In genomic region chr5:158175664-158176507, GRCh38 we compare ENCODE assay signal across 8 cellular contexts.
DNase-seq lines count a peak whose midpoint lies in the region; ATAC-seq, FAIRE-seq and TF ChIP-seq lines count a peak whose summit lies in the region.

No MANE protein-coding gene starts in this region.

- in situ Hi-C loops in transverse colon (cut with MboI; ENCODE audit: low pct_ligation_motif_present in 1 of 4, low pct_unique_long_range_greater_than_20kb in 1 of 4, low sequenced_read_pairs in 3 of 4), result loop anchor here in 1 of 4 donors (10.0 kb wide), 1 partner anchor 929 kb away; no protein-coding TSS in a partner anchor

- no peak overlapping the region for H3K4me3 Mint-ChIP-seq in astrocyte (ENCODE audit: unreplicated experiment)

- no peak overlapping the region for H2AFZ ChIP-seq in SK-N-SH (ENCODE audit: low read depth)
- H2AFZ ChIP-seq in astrocyte (ENCODE audit: low read depth, low read length), result no peak overlapping the region

- H3K9me2 ChIP-seq in SK-N-SH, result no peaks in the 10 kb centered on the region

- WGBS in SK-N-SH (ENCODE audit: low lambda C conversion rate), result 58% methylated on average over 4 of the region's 6 CpGs
- 24 to 30% methylated on average over 2 to 6 of the region's 6 CpGs for WGBS in transverse colon (ENCODE audit: low coverage in 1 of 2), 2 donors

- DNase-seq in SK-N-SH, result peak; percentile 49
- no peak for DNase-seq in astrocyte (ENCODE audit: low read depth)
- DNase-seq in lower lobe of right lung, result peak; percentile 48
- peak; percentile 77 for DNase-seq in transverse colon
- no peak for DNase-seq in Kasumi-1 (lab: John Stamatoyannopoulos, UW)
- no peak for DNase-seq in NOMO-1 treated with dmso at 0.1 percent for 144 hours (lab: John Stamatoyannopoulos, UW; ENCODE audit: unreplicated experiment)

- peaks cover 10% of the 10 kb centered on the region for H3K27me3 Mint-ChIP-seq in astrocyte (ENCODE audit: low read depth, unreplicated experiment)

- peaks cover 15% of the 10 kb centered on the region for H3K4me1 Mint-ChIP-seq in astrocyte (ENCODE audit: low read depth, unreplicated experiment)

- H3K4me1 ChIP-seq in SK-N-SH (ENCODE audit: control insufficient read depth in 1 of 2, insufficient read depth in 2 of 2, low read depth in 1 of 2, low read length in 1 of 2) (peaks cover 0 to 2% of the 10 kb centered on the region in 2 experiments; a peak in 1 of 4 replicates), astrocyte (ENCODE audit: insufficient read depth, low read length) (peaks cover 7% of the 10 kb centered on the region), lower lobe of right lung (peaks cover 15% of the 10 kb centered on the region), transverse colon (peaks cover 8 to 23% (median 15%) of the 10 kb centered on the region in 4 donors)

- H3K79me2 ChIP-seq in SK-N-SH (ENCODE audit: insufficient read depth) (no peaks in the 10 kb centered on the region), astrocyte (ENCODE audit: insufficient read depth, low read length) (no peaks in the 10 kb centered on the region)

- H3K27me3 ChIP-seq in SK-N-SH (ENCODE audit: insufficient read depth), result no peaks in the 10 kb centered on the region
- H3K27me3 ChIP-seq in astrocyte (ENCODE audit: insufficient read depth, low read length), result peaks cover 4% of the 10 kb centered on the region
- H3K27me3 ChIP-seq in lower lobe of right lung (ENCODE audit: low read depth), result no peaks in the 10 kb centered on the region
- no peaks in the 10 kb centered on the region for H3K27me3 ChIP-seq in transverse colon

- no peaks in the 10 kb centered on the region for H4K20me1 ChIP-seq in SK-N-SH (ENCODE audit: insufficient read depth)
- H4K20me1 ChIP-seq in astrocyte (ENCODE audit: insufficient read depth, low read length), result no peaks in the 10 kb centered on the region

- H3K27ac Mint-ChIP-seq in astrocyte (ENCODE audit: unreplicated experiment), result no peak overlapping the region

- CTCF ChIA-PET in SK-N-SH (lab: Yijun Ruan, JAX), result interaction anchor here (0.9 to 4.8 kb wide), 26 partner anchors 9 to 981 kb away, joined by 3 to 67 read pairs (median 5); no protein-coding TSS in a partner anchor

- no peaks in the 10 kb centered on the region for H3K9me3 Mint-ChIP-seq in astrocyte (ENCODE audit: unreplicated experiment)

- no peak for TF ChIP-seq RAD21 in SK-N-SH (IDR thresholded peaks at IDR 0.05; ENCODE audit: low read length)

- POLR2A ChIA-PET in SK-N-SH (lab: Yijun Ruan, JAX), result interaction anchor here (0.6 kb wide), 1 partner anchor 272 kb away, joined by 3 read pairs; no protein-coding TSS in a partner anchor

- H3K36me3 ChIP-seq in SK-N-SH (replicated peaks in 1 of 2; ENCODE audit: control insufficient read depth in 1 of 2, insufficient read depth in 2 of 2, low read length in 1 of 2) (no peaks in the 10 kb centered on the region), astrocyte (ENCODE audit: insufficient read depth, low read length) (no peaks in the 10 kb centered on the region), lower lobe of right lung (no peaks in the 10 kb centered on the region), transverse colon (no peaks in the 10 kb centered on the region)

- no peak for FAIRE-seq in astrocyte (lab: Jason Lieb, UNC)

- no peak overlapping the region for H3K4me2 ChIP-seq in SK-N-SH
- H3K4me2 ChIP-seq in astrocyte (ENCODE audit: low read length), result peak overlapping the region; percentile 17

- H3K4me3 ChIP-seq in SK-N-SH (ENCODE audit: low read depth in 2 of 2, low read length in 1 of 2) (no peak overlapping the region), astrocyte (ENCODE audit: insufficient read depth, low read depth, low read length) (no peak overlapping the region), lower lobe of right lung (no peak overlapping the region), transverse colon (no peak overlapping the region)

- TF ChIP-seq CTCF in SK-N-SH (IDR thresholded peaks at IDR 0.05) (no peak), astrocyte (IDR thresholded peaks at IDR 0.05; ENCODE audit: insufficient read depth, low read depth, low read length) (no peak), lower lobe of right lung (IDR thresholded peaks at IDR 0.05) (no peak), transverse colon (IDR thresholded peaks at IDR 0.05) (no peak)

- TF ChIP-seq POLR2A in transverse colon (IDR thresholded peaks at IDR 0.05), result no peak

- ATAC-seq in SK-N-SH treated with all-trans-retinoic acid at 6 μM for 48 hours (no peak), lower lobe of right lung (peak in 1 of 2 donors; percentile 20), HG02759 (IDR thresholded peaks at IDR 0.05; ENCODE audit: unreplicated experiment) (no peak)

- H3K9ac ChIP-seq in SK-N-SH (no peak overlapping the region), astrocyte (ENCODE audit: low read length) (peak overlapping the region; percentile 21)

- no peaks in the 10 kb centered on the region for H3K9me3 ChIP-seq in SK-N-SH
- H3K9me3 ChIP-seq in astrocyte (ENCODE audit: insufficient read depth, low read depth, low read length), result no peaks in the 10 kb centered on the region
- no peaks in the 10 kb centered on the region for H3K9me3 ChIP-seq in lower lobe of right lung
- H3K9me3 ChIP-seq in transverse colon, result no peaks in the 10 kb centered on the region

- H3K36me3 Mint-ChIP-seq in astrocyte (ENCODE audit: low read depth, unreplicated experiment), result peaks cover 2% of the 10 kb centered on the region

- H3K27ac ChIP-seq in SK-N-SH (ENCODE audit: low read depth in 2 of 2, low read length in 1 of 2) (no peak overlapping the region), astrocyte (ENCODE audit: low read depth, low read length) (no peak overlapping the region), lower lobe of right lung (no peak overlapping the region), transverse colon (peak overlapping the region; percentile 30 to 42 (median 38))

- no peaks in the 10 kb centered on the region for H3F3A ChIP-seq in SK-N-SH (replicated peaks; ENCODE audit: insufficient read depth)

- intact Hi-C loops in lower lobe of right lung (cut with DNase I) (loop anchor here (10.0 kb wide), 2 partner anchors 519 to 929 kb away; no protein-coding TSS in a partner anchor), transverse colon (cut with DNase I; ENCODE audit: low total_unique reads) (loop anchor here (2.0 to 10.0 kb wide), 3 partner anchors 519 to 1651 kb away; no protein-coding TSS in a partner anchor)

- TF ChIP-seq EP300 in SK-N-SH (IDR thresholded peaks at IDR 0.05; ENCODE audit: borderline replicate concordance in 1 of 2, low read depth in 1 of 2, low read length in 1 of 2), result no peak
- TF ChIP-seq EP300 in transverse colon (IDR thresholded peaks at IDR 0.05; ENCODE audit: low read depth), result no peak

TF ChIP-seq in SK-N-SH, 30 proteins besides CTCF, POLR2A, EP300 and RAD21:
- TF ChIP-seq GABPA (IDR thresholded peaks at IDR 0.05; ENCODE audit: low read depth) (no peak), GATA2 (CRISPR knock-in tag; IDR thresholded peaks at IDR 0.05) (peak; percentile 53; the same call in 1 of the 2 replicates), RFX5 (IDR thresholded peaks at IDR 0.05; ENCODE audit: low read length) (no peak), ELF1 (IDR thresholded peaks at IDR 0.05) (no peak)
- TF ChIP-seq, protein P1, sequence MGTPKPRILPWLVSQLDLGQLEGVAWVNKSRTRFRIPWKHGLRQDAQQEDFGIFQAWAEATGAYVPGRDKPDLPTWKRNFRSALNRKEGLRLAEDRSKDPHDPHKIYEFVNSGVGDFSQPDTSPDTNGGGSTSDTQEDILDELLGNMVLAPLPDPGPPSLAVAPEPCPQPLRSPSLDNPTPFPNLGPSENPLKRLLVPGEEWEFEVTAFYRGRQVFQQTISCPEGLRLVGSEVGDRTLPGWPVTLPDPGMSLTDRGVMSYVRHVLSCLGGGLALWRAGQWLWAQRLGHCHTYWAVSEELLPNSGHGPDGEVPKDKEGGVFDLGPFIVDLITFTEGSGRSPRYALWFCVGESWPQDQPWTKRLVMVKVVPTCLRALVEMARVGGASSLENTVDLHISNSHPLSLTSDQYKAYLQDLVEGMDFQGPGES (IDR thresholded peaks at IDR 0.05; ENCODE audit: low read depth, low read length), result no peak

TF ChIP-seq in SK-N-SH treated with all-trans-retinoic acid at 6 μM for 48 hours, 23 proteins besides CTCF, POLR2A, EP300 and RAD21 (continues in another document):
- TF ChIP-seq, protein P2, sequence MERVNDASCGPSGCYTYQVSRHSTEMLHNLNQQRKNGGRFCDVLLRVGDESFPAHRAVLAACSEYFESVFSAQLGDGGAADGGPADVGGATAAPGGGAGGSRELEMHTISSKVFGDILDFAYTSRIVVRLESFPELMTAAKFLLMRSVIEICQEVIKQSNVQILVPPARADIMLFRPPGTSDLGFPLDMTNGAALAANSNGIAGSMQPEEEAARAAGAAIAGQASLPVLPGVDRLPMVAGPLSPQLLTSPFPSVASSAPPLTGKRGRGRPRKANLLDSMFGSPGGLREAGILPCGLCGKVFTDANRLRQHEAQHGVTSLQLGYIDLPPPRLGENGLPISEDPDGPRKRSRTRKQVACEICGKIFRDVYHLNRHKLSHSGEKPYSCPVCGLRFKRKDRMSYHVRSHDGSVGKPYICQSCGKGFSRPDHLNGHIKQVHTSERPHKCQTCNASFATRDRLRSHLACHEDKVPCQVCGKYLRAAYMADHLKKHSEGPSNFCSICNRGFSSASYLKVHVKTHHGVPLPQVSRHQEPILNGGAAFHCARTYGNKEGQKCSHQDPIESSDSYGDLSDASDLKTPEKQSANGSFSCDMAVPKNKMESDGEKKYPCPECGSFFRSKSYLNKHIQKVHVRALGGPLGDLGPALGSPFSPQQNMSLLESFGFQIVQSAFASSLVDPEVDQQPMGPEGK (CRISPR knock-in tag; IDR thresholded peaks at IDR 0.05; ENCODE audit: borderline replicate concordance), result no peak
- no peak for TF ChIP-seq CSRNP3 (CRISPR knock-in tag; IDR thresholded peaks at IDR 0.05)
- TF ChIP-seq OSR1 (CRISPR knock-in tag; IDR thresholded peaks at IDR 0.05), result no peak

Comparison
In these comparisons a context has a peak if more than half of its experiments do, and no peak if none do; other contexts are left out.
1. DNase-seq: peak in SK-N-SH (single experiment), lower lobe of right lung (single experiment) and transverse colon (single experiment); none in astrocyte (single experiment), Kasumi-1 (0 of 2) and NOMO-1 treated with dmso at 0.1 percent for 144 hours (single experiment).
2. H3K27ac ChIP-seq: peak in transverse colon (4 of 4); none in SK-N-SH (0 of 2), astrocyte (single experiment) and lower lobe of right lung (single experiment).